In genomic region chr14:65565948-65566347, GRCh38 we compare ENCODE assay signal across 20 cellular contexts.
DNase-seq lines count a peak whose midpoint lies in the region.
"Had no signal": no experiment of that assay in that cellular context is flagged by ENCODE, and none has a peak within 500 bp of the region (broad histone marks: within the 10 kb centered on the region; RNA-seq: fewer than 3 reads in every experiment).

No MANE protein-coding gene starts in this region.

- intact Hi-C loops in activated CD4-positive, alpha-beta T cell treated with anti-CD3 and anti-CD28 coated beads, Interleukin-2, amount 10 ng/mL, durations not matched to agents 24 days and 14 days (cut with micrococcal nuclease): loop anchor here (2.0 kb wide), 1 partner anchor 13 kb away; no protein-coding TSS in a partner anchor

- H3K4me1 Mint-ChIP-seq in activated CD4-positive, alpha-beta T cell treated with anti-CD3 and anti-CD28 coated beads, Interleukin-2, amount 10 ng/mL, durations not matched to agents 24 days and 14 days: peaks cover 28% of the 10 kb centered on the region
- H3K4me1 Mint-ChIP-seq: CD14-positive monocyte had no signal

- peak overlapping the region; percentile 22 for H3K27ac Mint-ChIP-seq in activated CD4-positive, alpha-beta T cell treated with anti-CD3 and anti-CD28 coated beads, Interleukin-2, amount 10 ng/mL, durations not matched to agents 24 days and 14 days
- H3K27ac Mint-ChIP-seq: activated CD8-positive, alpha-beta T cell treated with anti-CD3 and anti-CD28 coated beads, Interleukin-2, amount 10 ng/mL, durations not matched to agents 7 days and 5 days; CD14-positive monocyte; GM23338 had no signal

- DNase-seq in activated CD4-positive, alpha-beta T cell treated with anti-CD3 and anti-CD28 coated beads, Interleukin-2, amount 10 ng/mL, durations not matched to agents 24 days and 14 days: no peak
- DNase-seq in activated CD4-positive, alpha-beta T cell treated with anti-CD3 and anti-CD28 coated beads, Interleukin-2, amount 50 U/mL, for 48 hours: no peak
- peak; percentile 8 for DNase-seq in HT1080 (ENCODE audit: low read depth)
- DNase-seq in astrocyte of the hippocampus (ENCODE audit: low read depth, low spot score): peak; percentile 6
- DNase-seq in myocyte (ENCODE audit: low read depth): peak; percentile 57
- no peak for DNase-seq in NCI-H1092 (lab: John Stamatoyannopoulos, UW)
- DNase-seq in activated effector memory CD4-positive, alpha-beta T cell treated with Interleukin-2 at 50 U/mL for 16 hours: no peak
- DNase-seq in activated CD8-positive, alpha-beta memory T cell treated with anti-CD3 and anti-CD28 coated beads for 24 hours: no peak
- DNase-seq: activated CD8-positive, alpha-beta T cell treated with anti-CD3 and anti-CD28 coated beads, Interleukin-2, amount 10 ng/mL, durations not matched to agents 7 days and 5 days; amniotic stem cell; effector memory CD8-positive, alpha-beta T cell; midbrain; NCI-H1694 treated with DMSO at 0.1 percent for 48 hours; NCI-H510A treated with DMSO at 0.1 percent for 48 hours; psoas muscle; SHP77; T-helper 2 cell; WERI-Rb-1 had no signal

- no peak overlapping the region for H3K4me3 Mint-ChIP-seq in activated CD4-positive, alpha-beta T cell treated with anti-CD3 and anti-CD28 coated beads, Interleukin-2, amount 10 ng/mL, durations not matched to agents 24 days and 14 days
- H3K4me3 Mint-ChIP-seq: activated CD8-positive, alpha-beta T cell treated with anti-CD3 and anti-CD28 coated beads, Interleukin-2, amount 10 ng/mL, durations not matched to agents 7 days and 5 days; CD14-positive monocyte; effector memory CD8-positive, alpha-beta T cell; GM23338 had no signal

- no peaks in the 10 kb centered on the region for H3K27me3 Mint-ChIP-seq in activated CD4-positive, alpha-beta T cell treated with anti-CD3 and anti-CD28 coated beads, Interleukin-2, amount 10 ng/mL, durations not matched to agents 24 days and 14 days
- H3K27me3 Mint-ChIP-seq: effector memory CD8-positive, alpha-beta T cell had no signal

- peaks cover 15% of the 10 kb centered on the region for H3K9me3 Mint-ChIP-seq in activated CD4-positive, alpha-beta T cell treated with anti-CD3 and anti-CD28 coated beads, Interleukin-2, amount 10 ng/mL, durations not matched to agents 24 days and 14 days
- H3K9me3 Mint-ChIP-seq: GM23338 had no signal

- H3K36me3 Mint-ChIP-seq in activated CD4-positive, alpha-beta T cell treated with anti-CD3 and anti-CD28 coated beads, Interleukin-2, amount 10 ng/mL, durations not matched to agents 24 days and 14 days (ENCODE audit: low read depth): peaks cover 48% of the 10 kb centered on the region

Comparison
In these comparisons a context has a peak if more than half of its experiments do, and no peak if none do; other contexts are left out.
1. DNase-seq: peak in HT1080 (single experiment), astrocyte of the hippocampus (single experiment) and myocyte (single experiment); none in activated CD4-positive, alpha-beta T cell treated with anti-CD3 and anti-CD28 coated beads, Interleukin-2, amount 10 ng/mL, durations not matched to agents 24 days and 14 days (single experiment), activated CD4-positive, alpha-beta T cell treated with anti-CD3 and anti-CD28 coated beads, Interleukin-2, amount 50 U/mL, for 48 hours (0 of 2), NCI-H1092 (single experiment), activated effector memory CD4-positive, alpha-beta T cell treated with Interleukin-2 at 50 U/mL for 16 hours (single experiment) and activated CD8-positive, alpha-beta memory T cell treated with anti-CD3 and anti-CD28 coated beads for 24 hours (single experiment).